Comparison of ENCODE assay signal across 10 cellular contexts in genomic region chr2:12493031-12493513, GRCh38.
DNase-seq lines count a peak whose midpoint lies in the region; ATAC-seq and TF ChIP-seq lines count a peak whose summit lies in the region.
"Had no signal": no experiment of that assay in that cellular context is flagged by ENCODE, and none has a peak within 500 bp of the region (broad histone marks: within the 10 kb centered on the region; RNA-seq: fewer than 3 reads in every experiment).

No MANE protein-coding gene starts in this region.

- POLR2A ChIA-PET in activated CD4-positive, alpha-beta T cell treated with anti-CD3 and anti-CD28 coated beads for 36 hours (lab: Charles Lee) = no interaction called here
- POLR2A ChIA-PET in HEK293T (lab: Yijun Ruan, JAX) = no interaction called here

- CTCF ChIA-PET in activated CD4-positive, alpha-beta T cell treated with anti-CD3 and anti-CD28 coated beads for 36 hours (lab: Charles Lee) = no interaction called here
- CTCF ChIA-PET in HEK293T (lab: Yijun Ruan, JAX) = no interaction called here

- intact Hi-C loops in activated CD4-positive, alpha-beta T cell treated with anti-CD3 and anti-CD28 coated beads for 36 hours (cut with DNase I, micrococcal nuclease) = no loop called here

- H3K27ac Mint-ChIP-seq in activated CD4-positive, alpha-beta T cell treated with anti-CD3 and anti-CD28 coated beads for 36 hours = peak overlapping the region; percentile 26
- no peak overlapping the region for H3K27ac Mint-ChIP-seq in stimulated activated effector memory CD8-positive, alpha-beta T cell treated with anti-CD3 and anti-CD28 coated beads, Interleukin-12 subunit alpha, Interleukin-12 subunit beta, amount 100 ng/mL, for 72 hours

- no peaks in the 10 kb centered on the region for H3K27me3 Mint-ChIP-seq in activated CD4-positive, alpha-beta T cell treated with anti-CD3 and anti-CD28 coated beads for 36 hours
- H3K27me3 Mint-ChIP-seq in activated T-cell treated with anti-CD3 and anti-CD28 coated beads, Interleukin-2, amount 50 U/mL, for 4 hours (ENCODE audit: low read depth) = no peaks in the 10 kb centered on the region

- peak; percentile 80 for ATAC-seq in activated CD4-positive, alpha-beta T cell treated with anti-CD3 and anti-CD28 coated beads for 36 hours
- ATAC-seq in activated T-cell treated with anti-CD3 and anti-CD28 coated beads, Interleukin-2, amount 50 U/mL, for 4 hours = peak; percentile 77 to 81
- peak; percentile 80 for ATAC-seq in stimulated activated effector memory CD8-positive, alpha-beta T cell treated with anti-CD3 and anti-CD28 coated beads, Interleukin-12 subunit alpha, Interleukin-12 subunit beta, amount 100 ng/mL, for 72 hours
- ATAC-seq in HG03159 (IDR thresholded peaks at IDR 0.05; ENCODE audit: unreplicated experiment) (no peak), GM21447 (IDR thresholded peaks at IDR 0.05; ENCODE audit: unreplicated experiment) (no peak)

- peaks cover 64% of the 10 kb centered on the region for H3K4me1 Mint-ChIP-seq in activated CD4-positive, alpha-beta T cell treated with anti-CD3 and anti-CD28 coated beads for 36 hours
- H3K4me1 Mint-ChIP-seq in activated T-cell treated with anti-CD3 and anti-CD28 coated beads, Interleukin-2, amount 50 U/mL, for 4 hours (ENCODE audit: low read depth) = peaks cover 65% of the 10 kb centered on the region
- H3K4me1 Mint-ChIP-seq in stimulated activated effector memory CD8-positive, alpha-beta T cell treated with anti-CD3 and anti-CD28 coated beads, Interleukin-12 subunit alpha, Interleukin-12 subunit beta, amount 100 ng/mL, for 72 hours = peaks cover 45% of the 10 kb centered on the region

- H3K9me3 Mint-ChIP-seq in activated CD4-positive, alpha-beta T cell treated with anti-CD3 and anti-CD28 coated beads for 36 hours (ENCODE audit: low read depth) = peaks cover 2% of the 10 kb centered on the region
- peaks cover 4% of the 10 kb centered on the region for H3K9me3 Mint-ChIP-seq in activated T-cell treated with anti-CD3 and anti-CD28 coated beads, Interleukin-2, amount 50 U/mL, for 4 hours
- no peaks in the 10 kb centered on the region for H3K9me3 Mint-ChIP-seq in stimulated activated effector memory CD8-positive, alpha-beta T cell treated with anti-CD3 and anti-CD28 coated beads, Interleukin-12 subunit alpha, Interleukin-12 subunit beta, amount 100 ng/mL, for 72 hours

- H3K4me3 Mint-ChIP-seq in activated CD4-positive, alpha-beta T cell treated with anti-CD3 and anti-CD28 coated beads for 36 hours = no peak overlapping the region
- peak overlapping the region; percentile 14 for H3K4me3 Mint-ChIP-seq in activated T-cell treated with anti-CD3 and anti-CD28 coated beads, Interleukin-2, amount 50 U/mL, for 4 hours
- no peak overlapping the region for H3K4me3 Mint-ChIP-seq in stimulated activated effector memory CD8-positive, alpha-beta T cell treated with anti-CD3 and anti-CD28 coated beads, Interleukin-12 subunit alpha, Interleukin-12 subunit beta, amount 100 ng/mL, for 72 hours

- DNase-seq in activated CD4-positive, alpha-beta T cell treated with anti-CD3 and anti-CD28 coated beads for 36 hours = peak; percentile 59
- DNase-seq in activated CD4-positive, alpha-beta T cell treated with anti-CD3 and anti-CD28 coated beads for 1 hour = no peak
- peak; percentile 30 for DNase-seq in activated T-cell treated with anti-CD3 and anti-CD28 coated beads, Interleukin-2, amount 50 U/mL, for 4 hours
- peak; percentile 22 for DNase-seq in glomerular visceral epithelial cell (ENCODE audit: extremely low spot score)
- DNase-seq in stimulated activated effector memory CD8-positive, alpha-beta T cell treated with anti-CD3 and anti-CD28 coated beads, Interleukin-12 subunit alpha, Interleukin-12 subunit beta, amount 100 ng/mL, for 72 hours (ENCODE audit: low spot score in 2 of 2) = no peak
- no peak for DNase-seq in HEK293T (ENCODE audit: extremely low spot score)
- DNase-seq: ACHN, NCI-H748 treated with DMSO at 0.1 percent for 48 hours had no signal

- H3K36me3 Mint-ChIP-seq in activated CD4-positive, alpha-beta T cell treated with anti-CD3 and anti-CD28 coated beads for 36 hours (ENCODE audit: low read depth) = no peaks in the 10 kb centered on the region
- H3K36me3 Mint-ChIP-seq in activated T-cell treated with anti-CD3 and anti-CD28 coated beads, Interleukin-2, amount 50 U/mL, for 4 hours (ENCODE audit: insufficient read depth) = peaks cover 3% of the 10 kb centered on the region
- peaks cover 5% of the 10 kb centered on the region for H3K36me3 Mint-ChIP-seq in stimulated activated effector memory CD8-positive, alpha-beta T cell treated with anti-CD3 and anti-CD28 coated beads, Interleukin-12 subunit alpha, Interleukin-12 subunit beta, amount 100 ng/mL, for 72 hours

TF ChIP-seq in HEK293T, 16 proteins besides CTCF, POLR2A, EP300 and RAD21:
- TF ChIP-seq ARNT (IDR thresholded peaks at IDR 0.05) = no peak
- no peak for TF ChIP-seq FOXA1 (IDR thresholded peaks at IDR 0.05)
- TF ChIP-seq NFRKB (IDR thresholded peaks at IDR 0.05) = no peak
- TF ChIP-seq SP1 (IDR thresholded peaks at IDR 0.05) = no peak
- TF ChIP-seq FOXM1 (IDR thresholded peaks at IDR 0.05; ENCODE audit: borderline replicate concordance) = no peak
- TF ChIP-seq BHLHE40 (IDR thresholded peaks at IDR 0.05; ENCODE audit: borderline replicate concordance) = no peak
- TF ChIP-seq FOXK2 (IDR thresholded peaks at IDR 0.05) = no peak
- TF ChIP-seq HDGF (IDR thresholded peaks at IDR 0.05; ENCODE audit: borderline replicate concordance) = no peak
- TF ChIP-seq CTBP1 (IDR thresholded peaks at IDR 0.05; ENCODE audit: borderline replicate concordance) = no peak
- no peak for TF ChIP-seq ELF4 (IDR thresholded peaks at IDR 0.05)
- TF ChIP-seq SUZ12 (IDR thresholded peaks at IDR 0.05) = no peak
- TF ChIP-seq, protein P1, sequence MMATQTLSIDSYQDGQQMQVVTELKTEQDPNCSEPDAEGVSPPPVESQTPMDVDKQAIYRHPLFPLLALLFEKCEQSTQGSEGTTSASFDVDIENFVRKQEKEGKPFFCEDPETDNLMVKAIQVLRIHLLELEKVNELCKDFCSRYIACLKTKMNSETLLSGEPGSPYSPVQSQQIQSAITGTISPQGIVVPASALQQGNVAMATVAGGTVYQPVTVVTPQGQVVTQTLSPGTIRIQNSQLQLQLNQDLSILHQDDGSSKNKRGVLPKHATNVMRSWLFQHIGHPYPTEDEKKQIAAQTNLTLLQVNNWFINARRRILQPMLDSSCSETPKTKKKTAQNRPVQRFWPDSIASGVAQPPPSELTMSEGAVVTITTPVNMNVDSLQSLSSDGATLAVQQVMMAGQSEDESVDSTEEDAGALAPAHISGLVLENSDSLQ (IDR thresholded peaks at IDR 0.05) = no peak
- TF ChIP-seq TARDBP (IDR thresholded peaks at IDR 0.05) = no peak
- TF ChIP-seq L3MBTL2 (conservative IDR thresholded peaks at IDR 0.05) = no peak
- no peak for TF ChIP-seq ZNF384 (IDR thresholded peaks at IDR 0.05)
- TF ChIP-seq LEF1 (IDR thresholded peaks at IDR 0.05; ENCODE audit: borderline replicate concordance) = no peak
TF ChIP-seq in HEK293T: peak in this region for 0.

Comparison
In these comparisons a context has a peak if more than half of its experiments do, and no peak if none do; other contexts are left out.
1. DNase-seq: peak in activated CD4-positive, alpha-beta T cell treated with anti-CD3 and anti-CD28 coated beads for 36 hours (single experiment), activated T-cell treated with anti-CD3 and anti-CD28 coated beads, Interleukin-2, amount 50 U/mL, for 4 hours (single experiment) and glomerular visceral epithelial cell (single experiment); none in activated CD4-positive, alpha-beta T cell treated with anti-CD3 and anti-CD28 coated beads for 1 hour (single experiment), stimulated activated effector memory CD8-positive, alpha-beta T cell treated with anti-CD3 and anti-CD28 coated beads, Interleukin-12 subunit alpha, Interleukin-12 subunit beta, amount 100 ng/mL, for 72 hours (0 of 2) and HEK293T (single experiment).
2. ATAC-seq: peak in activated CD4-positive, alpha-beta T cell treated with anti-CD3 and anti-CD28 coated beads for 36 hours (single experiment), activated T-cell treated with anti-CD3 and anti-CD28 coated beads, Interleukin-2, amount 50 U/mL, for 4 hours (2 of 2) and stimulated activated effector memory CD8-positive, alpha-beta T cell treated with anti-CD3 and anti-CD28 coated beads, Interleukin-12 subunit alpha, Interleukin-12 subunit beta, amount 100 ng/mL, for 72 hours (single experiment); none in HG03159 (single experiment) and GM21447 (single experiment).